Comparison of ENCODE assay signal across 1 cellular context in the genomic region with DNA sequence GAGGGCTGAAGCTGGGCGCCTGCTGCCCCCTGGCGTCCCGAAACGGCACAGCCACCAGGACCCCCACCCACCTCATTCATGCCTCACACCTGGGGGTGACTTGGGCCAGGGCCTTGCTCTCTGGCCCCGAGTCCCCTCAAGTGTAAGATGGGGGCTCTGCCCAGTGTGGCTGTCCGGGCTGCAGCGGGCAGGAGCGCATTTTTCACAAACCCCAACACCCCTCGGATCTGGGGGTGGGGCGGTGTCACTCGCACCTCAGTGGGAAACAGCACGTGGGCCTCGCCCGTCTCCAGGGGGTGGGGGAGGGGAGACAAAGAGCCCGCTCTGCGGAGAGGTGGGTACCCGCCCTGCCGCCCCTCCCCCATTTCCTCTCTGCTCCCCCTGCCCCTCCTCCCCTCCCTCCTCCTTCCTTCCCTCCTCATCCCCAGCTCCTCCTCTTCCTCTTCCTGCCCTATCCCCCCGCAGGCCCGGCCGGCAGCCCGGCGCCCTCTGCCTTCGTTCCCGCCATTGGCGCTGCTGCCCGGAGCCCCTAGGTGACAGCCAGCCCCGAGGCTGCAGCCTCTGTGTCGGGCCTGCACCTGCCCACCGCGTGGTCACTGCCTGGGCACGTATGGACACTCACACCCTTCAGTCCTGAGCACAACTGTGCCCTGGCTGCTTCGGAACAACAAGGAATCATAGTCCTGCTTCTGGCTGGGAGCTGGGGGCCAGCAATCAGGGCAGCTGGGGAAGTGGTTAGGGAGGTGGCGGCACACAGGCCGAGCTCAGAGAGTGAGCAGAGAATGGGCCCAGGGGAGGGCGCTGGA.
A peak's percentile ranks its signal among the peaks of the same experiment; 100 is the strongest.
TF ChIP-seq lines count a peak whose summit lies in the region.

No MANE protein-coding gene starts in this region.

TF ChIP-seq in GM12878, 131 proteins besides CTCF, POLR2A, EP300 and RAD21 (continued from another document):
- TF ChIP-seq, protein P1, sequence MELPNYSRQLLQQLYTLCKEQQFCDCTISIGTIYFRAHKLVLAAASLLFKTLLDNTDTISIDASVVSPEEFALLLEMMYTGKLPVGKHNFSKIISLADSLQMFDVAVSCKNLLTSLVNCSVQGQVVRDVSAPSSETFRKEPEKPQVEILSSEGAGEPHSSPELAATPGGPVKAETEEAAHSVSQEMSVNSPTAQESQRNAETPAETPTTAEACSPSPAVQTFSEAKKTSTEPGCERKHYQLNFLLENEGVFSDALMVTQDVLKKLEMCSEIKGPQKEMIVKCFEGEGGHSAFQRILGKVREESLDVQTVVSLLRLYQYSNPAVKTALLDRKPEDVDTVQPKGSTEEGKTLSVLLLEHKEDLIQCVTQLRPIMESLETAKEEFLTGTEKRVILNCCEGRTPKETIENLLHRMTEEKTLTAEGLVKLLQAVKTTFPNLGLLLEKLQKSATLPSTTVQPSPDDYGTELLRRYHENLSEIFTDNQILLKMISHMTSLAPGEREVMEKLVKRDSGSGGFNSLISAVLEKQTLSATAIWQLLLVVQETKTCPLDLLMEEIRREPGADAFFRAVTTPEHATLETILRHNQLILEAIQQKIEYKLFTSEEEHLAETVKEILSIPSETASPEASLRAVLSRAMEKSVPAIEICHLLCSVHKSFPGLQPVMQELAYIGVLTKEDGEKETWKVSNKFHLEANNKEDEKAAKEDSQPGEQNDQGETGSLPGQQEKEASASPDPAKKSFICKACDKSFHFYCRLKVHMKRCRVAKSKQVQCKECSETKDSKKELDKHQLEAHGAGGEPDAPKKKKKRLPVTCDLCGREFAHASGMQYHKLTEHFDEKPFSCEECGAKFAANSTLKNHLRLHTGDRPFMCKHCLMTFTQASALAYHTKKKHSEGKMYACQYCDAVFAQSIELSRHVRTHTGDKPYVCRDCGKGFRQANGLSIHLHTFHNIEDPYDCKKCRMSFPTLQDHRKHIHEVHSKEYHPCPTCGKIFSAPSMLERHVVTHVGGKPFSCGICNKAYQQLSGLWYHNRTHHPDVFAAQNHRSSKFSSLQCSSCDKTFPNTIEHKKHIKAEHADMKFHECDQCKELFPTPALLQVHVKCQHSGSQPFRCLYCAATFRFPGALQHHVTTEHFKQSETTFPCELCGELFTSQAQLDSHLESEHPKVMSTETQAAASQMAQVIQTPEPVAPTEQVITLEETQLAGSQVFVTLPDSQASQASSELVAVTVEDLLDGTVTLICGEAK (IDR thresholded peaks at IDR 0.05; ENCODE audit: borderline replicate concordance) = peak; percentile 84
- TF ChIP-seq LARP7 (IDR thresholded peaks at IDR 0.05) (0 out of 2 replicates have a peak, but pooled peaks have one; percentile 21), GABPA (IDR thresholded peaks at IDR 0.05; ENCODE audit: low read depth) (peak; percentile 80), SMC3 (IDR thresholded peaks at IDR 0.05; ENCODE audit: borderline replicate concordance, low read length) (peak; percentile 58; the same call in 1 of the 2 replicates)
